ENCODE assay signal across 8 cellular contexts in the genomic region with DNA sequence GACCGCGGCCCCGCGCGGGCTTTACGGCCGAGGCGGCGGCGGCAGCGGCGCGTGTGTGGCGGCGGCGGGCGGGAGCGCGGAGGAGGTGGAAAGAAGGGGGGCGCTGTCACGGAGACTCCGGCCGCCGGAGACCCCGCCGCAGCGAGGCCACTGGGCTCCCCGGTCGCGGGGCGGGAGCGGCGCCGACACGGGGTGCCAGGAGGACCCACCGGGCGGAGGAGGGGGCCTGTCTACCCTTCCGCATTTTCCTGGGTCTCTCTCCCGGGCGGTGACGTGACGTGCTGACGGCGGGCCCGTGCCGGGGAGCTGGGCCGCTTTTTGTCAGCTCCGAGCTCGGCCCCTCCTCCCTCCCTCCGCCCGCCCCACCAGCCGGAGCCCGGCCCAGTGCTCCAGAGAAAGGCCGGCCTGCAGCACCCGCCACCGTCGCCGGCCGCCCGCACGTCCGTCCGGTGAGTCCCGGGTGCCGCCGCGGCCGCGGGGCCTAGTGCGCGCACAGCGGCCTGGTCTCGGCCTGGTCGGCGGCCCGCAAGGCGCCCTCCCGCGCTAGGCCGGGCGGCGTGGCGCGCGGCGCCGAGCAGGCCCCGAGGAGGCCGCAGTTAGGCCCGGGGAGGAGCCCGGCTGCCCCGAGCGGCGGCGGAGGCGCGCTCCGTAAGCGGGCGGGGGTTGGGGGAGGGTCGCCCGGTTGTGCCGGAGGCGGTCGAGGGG. TPM values are rescaled to one million over a fixed set of nuclear protein-coding genes. Genes with fewer than 3 reads are reported as not detected.
DNase-seq lines count a peak whose midpoint lies in the region; ATAC-seq lines count a peak whose summit lies in the region.

Gene ZFX (plus strand): TSS at position 384 of the 705 bp plus-strand sequence. CDS start 23,014 bp downstream, outside the sequence.

- intact Hi-C loops in right cardiac atrium (cut with DNase I) = no loop called here

- WGBS in right cardiac atrium = under 1% methylated on average over 87 of the region's 105 CpGs

- peak; percentile 50 for ATAC-seq in GM19351 (IDR thresholded peaks at IDR 0.05; ENCODE audit: unreplicated experiment)
- peak; percentile 42 for ATAC-seq in HG03457 (IDR thresholded peaks at IDR 0.05; ENCODE audit: unreplicated experiment)
- peak; percentile 53 to 68 (median 66) for ATAC-seq in T-cell (replicated peaks in 1 of 4)
- ATAC-seq in right cardiac atrium = peak; percentile 76 to 83
- ATAC-seq in GM18873 (IDR thresholded peaks at IDR 0.05; ENCODE audit: low FRiP score, unreplicated experiment) = no peak

- H3K4me3 Mint-ChIP-seq in T-cell = peak within 1 kb of the TSS; percentile 88 to 94 (median 92)

- peak within 1 kb of the TSS; percentile 91 to 94 for H3K27ac Mint-ChIP-seq in T-cell

- H3K36me3 Mint-ChIP-seq in T-cell = peaks cover 5% of the 10 kb centered on the region

- H3K4me1 Mint-ChIP-seq in T-cell = peaks cover 71 to 81% (median 77%) of the 10 kb centered on the region in 3 donors

- DNase-seq in CD1c-positive myeloid dendritic cell (ENCODE audit: extremely low spot score) (peak; percentile 66), T-cell (peak; percentile 43 to 80 (median 57)), amniotic epithelial cell (ENCODE audit: low read depth) (peak; percentile 44), right cardiac atrium (peak; percentile 84 to 93 (median 85)), renal cortical epithelial cell (ENCODE audit: low read depth) (no peak)

- H3K4me3 ChIP-seq in right cardiac atrium (ENCODE audit: low read length) = peak within 1 kb of the TSS; percentile 94

- peaks cover 5% of the 10 kb centered on the region for H3K4me1 ChIP-seq in right cardiac atrium (ENCODE audit: control insufficient read depth, insufficient read depth, low read length)

- POLR2A ChIA-PET in T-cell (lab: Charles Lee) = interaction anchor here in 1 of 2 donors (1.6 kb wide), 1 partner anchor 94 kb away, joined by 10 read pairs; no protein-coding TSS in a partner anchor

- no peaks in the 10 kb centered on the region for H3K27me3 ChIP-seq in right cardiac atrium (ENCODE audit: control insufficient read depth, insufficient read depth)

- H3K9me3 Mint-ChIP-seq in T-cell = no peaks in the 10 kb centered on the region

- no peaks in the 10 kb centered on the region for H3K27me3 Mint-ChIP-seq in T-cell

- CTCF ChIA-PET in T-cell (lab: Charles Lee) = interaction anchor here in 1 of 2 donors (0.6 to 1.6 kb wide), 2 partner anchors 123 to 555 kb away, joined by 3 read pairs; partner anchors contain the start of gene KLHL15

- H3K27ac ChIP-seq in right cardiac atrium (ENCODE audit: low read length) = peak within 1 kb of the TSS; percentile 99

- no peaks in the 10 kb centered on the region for H3K9me3 ChIP-seq in right cardiac atrium (ENCODE audit: control insufficient read depth, low read length)

RNA-seq across cellular contexts. Expression of gene ZFX, which starts in this region (rescaled TPM):
- total RNA-seq in T-cell (10 to 100 TPM; 52.5 to 95.3 (median 66.5) TPM), right cardiac atrium (10 to 100 TPM; 36.0 to 64.4 (median 50.7) TPM), renal cortical epithelial cell (38.2 and 121 TPM in 2 replicates)
- 5.6 TPM for polyA plus RNA-seq in right cardiac atrium
